Comparison of ENCODE assay signal across 7 cellular contexts in genomic region chr15:78035319-78035718, GRCh38. TPM values are rescaled to one million over a fixed set of nuclear protein-coding genes. Genes with fewer than 3 reads are reported as not detected.
DNase-seq lines count a peak whose midpoint lies in the region; ATAC-seq and TF ChIP-seq lines count a peak whose summit lies in the region.

No MANE protein-coding gene starts in this region.

- no peak for TF ChIP-seq EP300 in suprapubic skin (IDR thresholded peaks at IDR 0.05)

- H3K36me3 ChIP-seq in OCI-LY3 (replicated peaks; ENCODE audit: low read depth, low read length) (no peaks in the 10 kb centered on the region), suprapubic skin (peaks cover 2% of the 10 kb centered on the region)

- peaks cover 10% of the 10 kb centered on the region for H3K36me3 Mint-ChIP-seq in activated naive CD4-positive, alpha-beta T cell treated with anti-CD3 and anti-CD28 coated beads, Interleukin-2, amount 50 U/mL, for 24 hours

- peak overlapping the region; percentile 59; the same call in 1 of the 2 replicates for H3K4me2 ChIP-seq in OCI-LY3 (ENCODE audit: low read length)

- WGBS in suprapubic skin: 59% methylated on average over 4 of the region's 4 CpGs

- H3K4me3 ChIP-seq in OCI-LY3 (ENCODE audit: low read length) (no peak overlapping the region), suprapubic skin (no peak overlapping the region)

- H3K4me1 ChIP-seq in OCI-LY3 (ENCODE audit: low read length) (peaks cover 43% of the 10 kb centered on the region), suprapubic skin (peaks cover 64% of the 10 kb centered on the region)

- TF ChIP-seq POLR2A in suprapubic skin (IDR thresholded peaks at IDR 0.05): no peak

- peak overlapping the region; percentile 72 for H3K27ac Mint-ChIP-seq in activated naive CD4-positive, alpha-beta T cell treated with anti-CD3 and anti-CD28 coated beads, Interleukin-2, amount 50 U/mL, for 24 hours

- DNase-seq in left kidney (ENCODE audit: low read depth, low spot score): peak; percentile 49
- DNase-seq in suprapubic skin (ENCODE audit: low spot score in 2 of 2): no peak
- DNase-seq in 8988T: no peak
- DNase-seq in NCI-H510A treated with DMSO at 0.1 percent for 48 hours (lab: John Stamatoyannopoulos, UW): no peak

- no peaks in the 10 kb centered on the region for H3K79me2 ChIP-seq in OCI-LY3 (ENCODE audit: low read length)

- H3K9me3 Mint-ChIP-seq in activated naive CD4-positive, alpha-beta T cell treated with anti-CD3 and anti-CD28 coated beads, Interleukin-2, amount 50 U/mL, for 24 hours: no peaks in the 10 kb centered on the region

- TF ChIP-seq CTCF in OCI-LY3 (IDR thresholded peaks at IDR 0.05; ENCODE audit: low read depth, low read length): no peak
- TF ChIP-seq CTCF in suprapubic skin (IDR thresholded peaks at IDR 0.05): no peak

- no peak overlapping the region for H3K9ac ChIP-seq in OCI-LY3 (ENCODE audit: low read length)

- H3K9me3 ChIP-seq in OCI-LY3 (ENCODE audit: insufficient read depth, low read length) (no peaks in the 10 kb centered on the region), suprapubic skin (no peaks in the 10 kb centered on the region)

- peaks cover 4% of the 10 kb centered on the region; the same call in 1 of the 2 replicates for H4K20me1 ChIP-seq in OCI-LY3 (ENCODE audit: insufficient read depth, low read length)

- no peak for ATAC-seq in GM18858 (IDR thresholded peaks at IDR 0.05; ENCODE audit: unreplicated experiment)

- H3K27me3 ChIP-seq in OCI-LY3 (ENCODE audit: low read depth, low read length) (no peaks in the 10 kb centered on the region), suprapubic skin (no peaks in the 10 kb centered on the region)

- H3K27me3 Mint-ChIP-seq in activated naive CD4-positive, alpha-beta T cell treated with anti-CD3 and anti-CD28 coated beads, Interleukin-2, amount 50 U/mL, for 24 hours: no peaks in the 10 kb centered on the region

- no peak overlapping the region for H2AFZ ChIP-seq in OCI-LY3 (ENCODE audit: low read depth, low read length)

- H3K4me3 Mint-ChIP-seq in activated naive CD4-positive, alpha-beta T cell treated with anti-CD3 and anti-CD28 coated beads, Interleukin-2, amount 50 U/mL, for 24 hours: peak overlapping the region; percentile 63

- H3K4me1 Mint-ChIP-seq in activated naive CD4-positive, alpha-beta T cell treated with anti-CD3 and anti-CD28 coated beads, Interleukin-2, amount 50 U/mL, for 24 hours: peaks cover 91% of the 10 kb centered on the region

- H3K27ac ChIP-seq in OCI-LY3 (ENCODE audit: low read length) (no peak overlapping the region), suprapubic skin (peak overlapping the region; percentile 9)

RNA-seq across cellular contexts. Expression of gene TBC1D2B, which starts 42.2 kb away (rescaled TPM):
- 100 to 1,000 TPM in 1 of 4 donors, 10 to 100 TPM in 3; 27.9 to 126 (median 41.5) TPM for total RNA-seq in suprapubic skin

RNA-seq across cellular contexts. Expression of gene SH2D7, which starts 57.0 kb away (rescaled TPM):
- not detected for total RNA-seq in suprapubic skin
